7 cellular contexts compared by ENCODE assay signal in the genomic region with DNA sequence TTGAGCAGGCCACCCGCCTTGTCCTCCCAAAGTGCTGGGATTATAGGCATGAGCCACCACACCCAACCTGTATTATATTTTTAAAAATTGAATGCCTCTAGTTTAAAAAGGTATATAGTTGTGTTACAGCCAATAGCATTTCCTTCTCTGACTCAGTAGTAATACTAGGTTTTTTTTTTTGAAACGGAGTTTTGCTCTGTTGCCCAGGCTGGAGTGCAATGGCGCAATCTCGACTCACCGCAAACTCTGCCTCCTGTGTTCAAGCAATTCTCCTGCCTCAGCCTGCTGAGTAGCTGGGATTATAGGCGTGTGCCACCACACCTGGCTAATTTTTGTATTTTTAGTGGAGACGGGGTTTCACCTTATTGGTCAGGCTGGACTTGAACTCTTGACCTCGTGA. TPM values are rescaled to one million over a fixed set of nuclear protein-coding genes. Genes with fewer than 3 reads are reported as not detected.
DNase-seq lines count a peak whose midpoint lies in the region; ATAC-seq and TF ChIP-seq lines count a peak whose summit lies in the region.
"Not testable (repeated sequence)": the region's sequence is repeated elsewhere in the genome, so short reads cannot be mapped to it uniquely, and the experiment has no call there.

No MANE protein-coding gene starts in this region.

- not testable (repeated sequence) for H2AFZ ChIP-seq in mammary epithelial cell (ENCODE audit: low read depth, low read length)

- H3K4me3 ChIP-seq in HL-60 (replicated peaks; ENCODE audit: insufficient read depth, low read length); mammary epithelial cell (replicated peaks in 1 of 3; ENCODE audit: insufficient read depth in 1 of 3, low read depth in 2 of 3, low read length in 3 of 3): not testable (repeated sequence)

- CTCF ChIA-PET in RWPE1 (lab: Yijun Ruan, JAX); mammary epithelial cell (lab: Charles Lee; ENCODE audit: low non-redundant PET): not testable (repeated sequence)

- intact Hi-C loops in mammary epithelial cell (cut with micrococcal nuclease), result loop anchor here (10.0 kb wide), 1 partner anchor 122 kb away; a partner anchor contains a TSS

- H3K27ac Mint-ChIP-seq in activated naive CD8-positive, alpha-beta T cell, result peak overlapping the region; percentile 28
- H3K27ac Mint-ChIP-seq in type B pancreatic cell, result not testable (repeated sequence)

- H4K20me1 ChIP-seq in mammary epithelial cell (ENCODE audit: insufficient read depth, low read length), result not testable (repeated sequence)

- not testable (repeated sequence) for H3K27me3 Mint-ChIP-seq in activated naive CD8-positive, alpha-beta T cell; type B pancreatic cell

- DNase-seq in HL-60 (ENCODE audit: low read depth in 1 of 2, low spot score in 1 of 2) (peak in 1 of 2 experiments; percentile 84), NOMO-1 (lab: John Stamatoyannopoulos, UW; ENCODE audit: unreplicated experiment in 2 of 2) (peak; percentile 18 to 30), mammary epithelial cell (peak; percentile 51), type B pancreatic cell (ENCODE audit: extremely low spot score, unreplicated experiment) (peak; percentile 2)
- not testable (repeated sequence) for DNase-seq in RWPE1 (ENCODE audit: low spot score)

- H3K79me2 ChIP-seq in mammary epithelial cell (ENCODE audit: insufficient read depth, low read length), result peaks cover 81% of the 10 kb centered on the region

- H3K36me3 ChIP-seq in mammary epithelial cell (ENCODE audit: insufficient read depth, low read length), result not testable (repeated sequence)

- not testable (repeated sequence) for TF ChIP-seq CTCF in HL-60 (IDR thresholded peaks at IDR 0.05; ENCODE audit: insufficient read depth, low read length); RWPE1 (conservative IDR thresholded peaks at IDR 0.05; ENCODE audit: low read depth); mammary epithelial cell (conservative IDR thresholded peaks at IDR 0.05 in 1 of 2, IDR thresholded peaks at IDR 0.05 in 1 of 2; ENCODE audit: extremely low read depth in 1 of 2, insufficient read depth in 1 of 2, low read depth in 1 of 2, low read length in 2 of 2); type B pancreatic cell (conservative IDR thresholded peaks at IDR 0.05)

- 77% methylated on average over 8 of the region's 8 CpGs for WGBS in mammary epithelial cell (ENCODE audit: low coverage, missing lambda C conversion rate)

- not testable (repeated sequence) for H3K4me2 ChIP-seq in mammary epithelial cell (ENCODE audit: insufficient read depth, low read depth, low read length)

- BruUV-seq in mammary epithelial cell (replicated peaks; lab: Mats Ljungman, UMichigan), result not testable (repeated sequence)

- POLR2A ChIA-PET in RWPE1 (lab: Yijun Ruan, JAX; ENCODE audit: low non-redundant PET), result not testable (repeated sequence)

- not testable (repeated sequence) for H3K9me3 ChIP-seq in mammary epithelial cell (replicated peaks; ENCODE audit: insufficient read depth, low read length)

- peaks cover 73% of the 10 kb centered on the region for H3K4me1 Mint-ChIP-seq in activated naive CD8-positive, alpha-beta T cell (ENCODE audit: low read depth)
- H3K4me1 Mint-ChIP-seq in type B pancreatic cell (ENCODE audit: unreplicated experiment), result peaks cover 46% of the 10 kb centered on the region

- H3K36me3 Mint-ChIP-seq in activated naive CD8-positive, alpha-beta T cell, result not testable (repeated sequence)
- peaks cover 22% of the 10 kb centered on the region for H3K36me3 Mint-ChIP-seq in type B pancreatic cell

- not testable (repeated sequence) for H3K4me3 Mint-ChIP-seq in activated naive CD8-positive, alpha-beta T cell; type B pancreatic cell

- H3K9me3 Mint-ChIP-seq in activated naive CD8-positive, alpha-beta T cell (ENCODE audit: low read depth); type B pancreatic cell: not testable (repeated sequence)

- dilution Hi-C loops in mammary epithelial cell (cut with HindIII; ENCODE audit: low sequenced_read_pairs), result not testable (repeated sequence)

- peak overlapping the region; percentile 52 for H3K27ac ChIP-seq in HL-60 (replicated peaks)
- H3K27ac ChIP-seq in RWPE1, result peak overlapping the region; percentile 64
- not testable (repeated sequence) for H3K27ac ChIP-seq in mammary epithelial cell (ENCODE audit: insufficient read depth, low read depth, low read length)

- not testable (repeated sequence) for H3K27me3 ChIP-seq in HL-60 (ENCODE audit: insufficient read depth, poor library complexity, severe bottlenecking); mammary epithelial cell (ENCODE audit: insufficient read depth, low read length)

- peak; percentile 81 for ATAC-seq in esophagus mucosa

- H3K4me1 ChIP-seq in mammary epithelial cell (ENCODE audit: insufficient read depth, low read length), result peaks cover 28% of the 10 kb centered on the region

- not testable (repeated sequence) for H3K9ac ChIP-seq in mammary epithelial cell (ENCODE audit: insufficient read depth, low read length)

- in situ Hi-C loops in mammary epithelial cell (cut with MboI; ENCODE audit: low sequenced_read_pairs in 2 of 2), result not testable (repeated sequence)

RNA-seq across cellular contexts. Expression of a gene that starts 45.3 kb away (rescaled TPM):
- total RNA-seq in mammary epithelial cell, result 10 to 100 TPM; 25.2 to 27.3 TPM
- 7.6 TPM for polyA plus RNA-seq in mammary epithelial cell
- polyA minus RNA-seq in mammary epithelial cell, result 52.8 TPM
- total RNA-seq in esophagus mucosa, result 19.3 TPM
- 48.3 and 50.7 TPM in 2 replicates for total RNA-seq in type B pancreatic cell (ENCODE audit: low replicate concordance)
